In genomic region chr18:48947583-48947982, GRCh38 we compare ENCODE assay signal across 8 cellular contexts. TPM values are rescaled to one million over a fixed set of nuclear protein-coding genes. Genes with fewer than 3 reads are reported as not detected.
DNase-seq lines count a peak whose midpoint lies in the region; ATAC-seq and TF ChIP-seq lines count a peak whose summit lies in the region.

No MANE protein-coding gene starts in this region.

- 0 out of 2 replicates have a peak, but pooled peaks cover 7% of the 10 kb centered on the region for H3K36me3 ChIP-seq in ACC112 (ENCODE audit: insufficient read depth, low read length)
- H3K36me3 ChIP-seq in HUES64 (ENCODE audit: insufficient read depth, low read length) = peaks cover 36% of the 10 kb centered on the region
- H3K36me3 ChIP-seq in mammary epithelial cell (ENCODE audit: insufficient read depth, low read length) = no peaks in the 10 kb centered on the region

- H3K79me2 ChIP-seq in ACC112 (ENCODE audit: control insufficient read depth, insufficient read depth, low read length, unreplicated experiment) = peaks cover 92% of the 10 kb centered on the region
- peaks cover 86% of the 10 kb centered on the region for H3K79me2 ChIP-seq in mammary epithelial cell (ENCODE audit: insufficient read depth, low read length)

- H3K27ac Mint-ChIP-seq in memory B cell = peak overlapping the region; percentile 90

- H3K4me3 Mint-ChIP-seq in memory B cell = peak overlapping the region; percentile 93

- ATAC-seq in memory B cell (ENCODE audit: low read depth) (no peak), HG02678 (IDR thresholded peaks at IDR 0.05; ENCODE audit: unreplicated experiment) (no peak), HG03521 (IDR thresholded peaks at IDR 0.05; ENCODE audit: unreplicated experiment) (no peak)

- in situ Hi-C loops in mammary epithelial cell (cut with MboI; ENCODE audit: low sequenced_read_pairs in 2 of 2) = loop anchor here in 1 of 2 donors (10.0 kb wide), 1 partner anchor 227 kb away; no protein-coding TSS in a partner anchor

- H3K9me3 ChIP-seq in HUES64 (ENCODE audit: insufficient read depth, low read depth, low read length) (no peaks in the 10 kb centered on the region), mammary epithelial cell (replicated peaks; ENCODE audit: insufficient read depth, low read length) (no peaks in the 10 kb centered on the region)

- peak overlapping the region; percentile 92 for H3K4me2 ChIP-seq in mammary epithelial cell (ENCODE audit: insufficient read depth, low read depth, low read length)

- peaks cover 29% of the 10 kb centered on the region for H3K4me1 Mint-ChIP-seq in memory B cell

- H3K4me3 ChIP-seq in ACC112 (ENCODE audit: low read depth, low read length) (peak overlapping the region; percentile 99), HUES64 (ENCODE audit: low read length) (peak overlapping the region; percentile 73), mammary epithelial cell (replicated peaks in 1 of 3; ENCODE audit: insufficient read depth in 1 of 3, low read depth in 2 of 3, low read length in 3 of 3) (peak overlapping the region; percentile 65 to 91 (median 79))

- H3K9ac ChIP-seq in HUES64 (ENCODE audit: low read depth, low read length) = no peak overlapping the region
- peak overlapping the region; percentile 64 for H3K9ac ChIP-seq in mammary epithelial cell (ENCODE audit: insufficient read depth, low read length)

- intact Hi-C loops in mammary epithelial cell (cut with micrococcal nuclease) = loop anchor here (5.0 to 10.0 kb wide), 2 partner anchors 470 to 473 kb away; no protein-coding TSS in a partner anchor

- CTCF ChIA-PET in mammary epithelial cell (lab: Charles Lee; ENCODE audit: low non-redundant PET) = no interaction called here

- no peaks in the 10 kb centered on the region for H4K20me1 ChIP-seq in mammary epithelial cell (ENCODE audit: insufficient read depth, low read length)

- dilution Hi-C loops in mammary epithelial cell (cut with HindIII; ENCODE audit: low sequenced_read_pairs) = loop anchor here (5.0 kb wide), 1 partner anchor 50 kb away; no protein-coding TSS in a partner anchor

- no peaks in the 10 kb centered on the region for H3K27me3 ChIP-seq in ACC112 (ENCODE audit: insufficient read depth, low read length)
- H3K27me3 ChIP-seq in HUES64 (ENCODE audit: insufficient read depth, low read length) = peaks cover 12% of the 10 kb centered on the region; the same call in 1 of the 2 replicates
- H3K27me3 ChIP-seq in mammary epithelial cell (ENCODE audit: insufficient read depth, low read length) = no peaks in the 10 kb centered on the region

- H3K4me1 ChIP-seq in ACC112 (ENCODE audit: control insufficient read depth, insufficient read depth, low read length, unreplicated experiment) (peaks cover 38% of the 10 kb centered on the region), HUES64 (ENCODE audit: insufficient read depth, low read length) (peaks cover 48% of the 10 kb centered on the region), mammary epithelial cell (ENCODE audit: insufficient read depth, low read length) (peaks cover 53% of the 10 kb centered on the region)

- no peak for TF ChIP-seq CTCF in mammary epithelial cell (conservative IDR thresholded peaks at IDR 0.05 in 1 of 2, IDR thresholded peaks at IDR 0.05 in 1 of 2; ENCODE audit: extremely low read depth in 1 of 2, insufficient read depth in 1 of 2, low read depth in 1 of 2, low read length in 2 of 2)

- H3K27ac ChIP-seq in ACC112 (ENCODE audit: low read depth, low read length) = peak overlapping the region; percentile 13; the same call in 1 of the 2 replicates
- H3K27ac ChIP-seq in HUES64 (ENCODE audit: low read depth, low read length) = no peak overlapping the region
- H3K27ac ChIP-seq in mammary epithelial cell (ENCODE audit: insufficient read depth, low read depth, low read length) = peak overlapping the region; percentile 12

- no peaks in the 10 kb centered on the region for H3K36me3 Mint-ChIP-seq in memory B cell

- no peaks in the 10 kb centered on the region for H3K9me3 Mint-ChIP-seq in memory B cell

- no TSS peak for BruUV-seq in mammary epithelial cell (replicated peaks; lab: Mats Ljungman, UMichigan)

- DNase-seq in mammary epithelial cell (peak; percentile 54), memory B cell (ENCODE audit: low spot score in 2 of 2) (no peak), ureter (ENCODE audit: low spot score) (peak; percentile 49), SKM-1 treated with dmso at 0.1 percent for 144 hours (lab: John Stamatoyannopoulos, UW; ENCODE audit: unreplicated experiment) (no peak)

- H2AFZ ChIP-seq in ACC112 (ENCODE audit: low read length, unreplicated experiment) (no peak overlapping the region), mammary epithelial cell (ENCODE audit: low read depth, low read length) (no peak overlapping the region)

- no peaks in the 10 kb centered on the region for H3K27me3 Mint-ChIP-seq in memory B cell

- 55% methylated on average over 3 of the region's 3 CpGs for WGBS in HUES64
- 0% methylated on average over 2 of the region's 3 CpGs for WGBS in mammary epithelial cell (ENCODE audit: low coverage, missing lambda C conversion rate)

RNA-seq across cellular contexts. Expression of gene SMAD7, which starts 3.2 kb away (rescaled TPM):
- polyA plus RNA-seq in HUES64 (2013, experiment 1 of 2) = 9.8 TPM
- polyA plus RNA-seq in HUES64 (2013, experiment 2 of 2) = 10.7 TPM
- total RNA-seq in mammary epithelial cell (10 to 100 TPM; 15.7 to 20.0 TPM), ureter (23.2 TPM)
- polyA plus RNA-seq in mammary epithelial cell = 8.2 TPM
- polyA minus RNA-seq in mammary epithelial cell = 53.8 TPM

Comparison
In these comparisons a context has a peak if more than half of its experiments do, and no peak if none do; other contexts are left out.
1. DNase-seq: peak in mammary epithelial cell (single experiment) and ureter (single experiment); none in memory B cell (0 of 2) and SKM-1 treated with dmso at 0.1 percent for 144 hours (single experiment).
2. Peak in every context shown above with its lines, with median percentiles within 50 percentile points of each other: H3K4me3 ChIP-seq.